ENCODE assay signal across 18 cellular contexts in genomic region chrX:95145848-95146540, GRCh38.
"Had no signal": no experiment of that assay in that cellular context is flagged by ENCODE, and none has a peak within 500 bp of the region (broad histone marks: within the 10 kb centered on the region; RNA-seq: fewer than 3 reads in every experiment).

No MANE protein-coding gene starts in this region.

- H3K4me3 Mint-ChIP-seq: activated B cell treated with CpG ODN at 0.5 μM for 24 hours; activated CD4-positive, alpha-beta T cell treated with anti-CD3 and anti-CD28 coated beads, Interleukin-2, amount 10 ng/mL, durations not matched to agents 24 days and 14 days; activated naive CD8-positive, alpha-beta T cell; naive B cell; stimulated activated naive CD8-positive, alpha-beta T cell treated with anti-CD3 and anti-CD28 coated beads, Interleukin-15, amount 100 ng/mL, for 72 hours had no signal

- H3K4me1 Mint-ChIP-seq: activated B cell treated with CpG ODN at 0.5 μM for 24 hours; activated CD4-positive, alpha-beta T cell treated with anti-CD3 and anti-CD28 coated beads, Interleukin-2, amount 10 ng/mL, durations not matched to agents 24 days and 14 days; naive B cell; stimulated activated naive CD8-positive, alpha-beta T cell treated with anti-CD3 and anti-CD28 coated beads, Interleukin-15, amount 100 ng/mL, for 72 hours had no signal

- H3K4me3 ChIP-seq: body of pancreas, colonic mucosa, pancreas, sigmoid colon, testis, upper lobe of left lung had no signal

- H3K27me3 ChIP-seq: body of pancreas, colonic mucosa, pancreas, sigmoid colon, testis, upper lobe of left lung had no signal

- H3K27ac ChIP-seq: body of pancreas, colonic mucosa, pancreas, sigmoid colon, testis, upper lobe of left lung had no signal

- H3K36me3 ChIP-seq: colonic mucosa, pancreas, sigmoid colon, upper lobe of left lung had no signal

- H3K27ac Mint-ChIP-seq: activated B cell treated with CpG ODN at 0.5 μM for 24 hours; activated CD4-positive, alpha-beta T cell treated with anti-CD3 and anti-CD28 coated beads, Interleukin-2, amount 10 ng/mL, durations not matched to agents 24 days and 14 days; activated naive CD8-positive, alpha-beta T cell; naive B cell; stimulated activated naive CD8-positive, alpha-beta T cell treated with anti-CD3 and anti-CD28 coated beads, Interleukin-15, amount 100 ng/mL, for 72 hours had no signal

- H3K36me3 Mint-ChIP-seq: activated naive CD8-positive, alpha-beta T cell; naive B cell had no signal

- H3K9me3 Mint-ChIP-seq: activated B cell treated with CpG ODN at 0.5 μM for 24 hours; activated CD4-positive, alpha-beta T cell treated with anti-CD3 and anti-CD28 coated beads, Interleukin-2, amount 10 ng/mL, durations not matched to agents 24 days and 14 days had no signal

- DNase-seq: activated B cell treated with CpG ODN at 0.5 μM for 24 hours; activated CD4-positive, alpha-beta T cell treated with anti-CD3 and anti-CD28 coated beads, Interleukin-2, amount 10 ng/mL, durations not matched to agents 24 days and 14 days; activated CD8-positive, alpha-beta memory T cell treated with anti-CD3 and anti-CD28 coated beads, Interleukin-2, amount 50 U/mL, for 48 hours; activated gamma-delta T cell treated with Interleukin-2 at 50 U/mL for 16 hours; amniotic stem cell; body of pancreas; central memory CD4-positive, alpha-beta T cell; colonic mucosa; naive B cell; pancreas; sigmoid colon; stimulated activated CD4-positive, alpha-beta T cell treated with anti-CD3 and anti-CD28 coated beads, Interleukin-1b, Interleukin-23, amount 100 ng/mL, for 48 hours; stimulated activated naive CD8-positive, alpha-beta T cell treated with anti-CD3 and anti-CD28 coated beads, Interleukin-15, amount 100 ng/mL, for 72 hours; testis; upper lobe of left lung had no signal

- ATAC-seq: body of pancreas; esophagus mucosa; left lobe of liver; pancreas; stimulated activated naive CD8-positive, alpha-beta T cell treated with anti-CD3 and anti-CD28 coated beads, Interleukin-15, amount 100 ng/mL, for 72 hours had no signal

- H3K9me3 ChIP-seq: body of pancreas, colonic mucosa, pancreas, sigmoid colon, testis, upper lobe of left lung had no signal

- H3K27me3 Mint-ChIP-seq: activated B cell treated with CpG ODN at 0.5 μM for 24 hours; activated CD4-positive, alpha-beta T cell treated with anti-CD3 and anti-CD28 coated beads, Interleukin-2, amount 10 ng/mL, durations not matched to agents 24 days and 14 days; activated naive CD8-positive, alpha-beta T cell; naive B cell; stimulated activated naive CD8-positive, alpha-beta T cell treated with anti-CD3 and anti-CD28 coated beads, Interleukin-15, amount 100 ng/mL, for 72 hours had no signal

- H3K4me1 ChIP-seq: body of pancreas, colonic mucosa, pancreas, sigmoid colon, testis, upper lobe of left lung had no signal
